In the genomic region with DNA sequence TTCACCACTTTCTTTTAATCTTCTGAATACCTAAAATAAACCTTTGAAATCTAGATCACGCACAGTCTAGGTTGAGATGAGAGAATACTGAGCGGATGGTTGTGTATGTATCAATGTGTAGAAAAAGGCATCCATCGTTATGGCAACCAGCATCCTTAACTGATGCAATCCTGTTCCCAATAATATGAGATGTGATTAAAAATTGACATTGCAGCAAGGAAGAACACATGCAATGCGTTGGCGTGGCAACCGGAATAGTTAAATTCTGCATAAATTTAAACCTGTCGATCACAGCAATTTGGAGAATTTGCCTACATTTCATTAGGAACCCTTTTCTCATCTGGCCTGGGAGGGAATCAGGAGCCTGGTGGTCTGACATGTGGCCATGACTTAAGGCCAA, we compare ENCODE assay signal across 16 cellular contexts. TPM values are rescaled to one million over a fixed set of nuclear protein-coding genes. Genes with fewer than 3 reads are reported as not detected.
"Had no signal": no experiment of that assay in that cellular context is flagged by ENCODE, and none has a peak within 500 bp of the region (broad histone marks: within the 10 kb centered on the region; RNA-seq: fewer than 3 reads in every experiment).

No MANE protein-coding gene starts in this region.

- H3K36me3 ChIP-seq: adrenal gland, gastrocnemius medialis, heart right ventricle, lower lobe of right lung had no signal

- DNase-seq: activated CD4-positive, alpha-beta T cell treated with anti-CD3 and anti-CD28 coated beads, Interleukin-2, amount 50 U/mL, for 1 hour; activated naive CD4-positive, alpha-beta T cell treated with Interleukin-2 at 50 U/mL for 16 hours; adrenal gland; erythroblast; gastrocnemius medialis; heart right ventricle; left cardiac atrium; lower lobe of right lung; occipital lobe; psoas muscle; stimulated activated naive CD8-positive, alpha-beta T cell treated with anti-CD3 and anti-CD28 coated beads, Interleukin-15, amount 100 ng/mL, for 72 hours; testis had no signal

- ATAC-seq: gastrocnemius medialis, sciatic nerve had no signal

- H3K4me1 Mint-ChIP-seq: mesothelial cell of epicardium had no signal

- H3K9me3 ChIP-seq: adrenal gland, gastrocnemius medialis, heart right ventricle, lower lobe of right lung, psoas muscle, testis had no signal

- H3K27ac Mint-ChIP-seq: mesothelial cell of epicardium; stimulated activated naive CD8-positive, alpha-beta T cell treated with anti-CD3 and anti-CD28 coated beads, Interleukin-15, amount 100 ng/mL, for 72 hours; T-helper 2 cell treated with Interferon-gamma antibody and Interleukin-4, amounts not matched to agents 5 μg/mL and 100 μg/mL, for 36 hours had no signal

- H3K27ac ChIP-seq: adrenal gland, gastrocnemius medialis, heart right ventricle, lower lobe of right lung, psoas muscle, testis had no signal

- FAIRE-seq: colon had no signal

- H3K36me3 Mint-ChIP-seq: mesothelial cell of epicardium had no signal

- H3K9me3 Mint-ChIP-seq: mesothelial cell of epicardium; stimulated activated naive CD8-positive, alpha-beta T cell treated with anti-CD3 and anti-CD28 coated beads, Interleukin-15, amount 100 ng/mL, for 72 hours; T-helper 2 cell treated with Interferon-gamma antibody and Interleukin-4, amounts not matched to agents 5 μg/mL and 100 μg/mL, for 36 hours had no signal

- H3K4me3 ChIP-seq: gastrocnemius medialis, heart right ventricle, lower lobe of right lung had no signal

- H3K27me3 ChIP-seq: adrenal gland, testis had no signal

- H3K4me1 ChIP-seq: gastrocnemius medialis, lower lobe of right lung, psoas muscle had no signal

RNA-seq across cellular contexts. Expression of a gene that starts 52.6 kb away (rescaled TPM):
- total RNA-seq: occipital lobe had no signal
